20 cellular contexts compared by ENCODE assay signal in the genomic region with DNA sequence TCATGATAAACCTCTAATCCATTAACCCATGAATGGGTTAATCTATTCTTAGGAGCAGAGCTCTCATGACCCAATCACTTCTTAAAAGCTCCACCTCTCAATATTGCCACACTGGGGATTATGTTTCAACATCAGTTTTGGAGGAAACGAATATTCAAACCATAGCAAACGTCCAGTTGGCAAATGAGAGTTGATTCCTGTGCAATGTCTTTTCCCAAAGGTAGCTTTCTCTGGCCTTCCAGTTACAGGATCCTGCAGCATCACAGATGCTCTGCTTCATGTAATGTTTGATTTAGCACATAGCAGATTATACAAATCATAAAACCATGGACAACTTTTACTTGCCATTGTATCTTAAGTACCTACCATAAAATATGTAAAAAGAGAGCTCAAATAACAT.
DNase-seq lines count a peak whose midpoint lies in the region; ATAC-seq and TF ChIP-seq lines count a peak whose summit lies in the region.
"Had no signal": no experiment of that assay in that cellular context is flagged by ENCODE, and none has a peak within 500 bp of the region (broad histone marks: within the 10 kb centered on the region; RNA-seq: fewer than 3 reads in every experiment).

No MANE protein-coding gene starts in this region.

- DNase-seq in NCI-H69 (lab: John Stamatoyannopoulos, UW) (peak; percentile 8), fibroblast of gingiva (ENCODE audit: low read depth) (peak; percentile 65), sciatic nerve (ENCODE audit: low spot score) (no peak), DMS53 (lab: John Stamatoyannopoulos, UW) (no peak)
- no peak for DNase-seq in natural killer cell treated with Interleukin-12 subunit alpha and Interleukin-12 subunit beta and Interleukin-15 and Interleukin-18, amount 100 ng/mL, for 72 hours (ENCODE audit: low spot score)
- DNase-seq: activated CD4-positive, CD25-positive, alpha-beta regulatory T cell treated with anti-CD3 and anti-CD28 coated beads, Interleukin-2, amount 50 U/mL, for 72 hours; CD8-positive, alpha-beta memory T cell; colonic mucosa; DMS79 treated with DMSO at 0.1 percent for 48 hours; MG63; NCI-H187 treated with DMSO at 0.1 percent for 48 hours; PC-3; stimulated activated CD4-positive, alpha-beta T cell treated with anti-CD3 and anti-CD28 coated beads, Interleukin-15, amount 100 ng/mL, for 24 hours; T-helper 9 cell had no signal

- TF ChIP-seq RAD21 in Ishikawa (IDR thresholded peaks at IDR 0.05; ENCODE audit: low read depth), result no peak

- H3K4me3 Mint-ChIP-seq in natural killer cell treated with Interleukin-12 subunit alpha and Interleukin-12 subunit beta and Interleukin-15 and Interleukin-18, amount 100 ng/mL, for 72 hours, result no peak overlapping the region
- H3K4me3 Mint-ChIP-seq: activated T-helper 1 cell treated with anti-CD3 and anti-CD28 coated beads, Interleukin-12 subunit alpha, Interleukin-12 subunit beta, Interleukin-2, Interleukin-4 antibody, amounts not matched to agents 30 ng/mL and 10 ng/mL and 1 ng/mL, durations not matched to agents 14 hours and 24 hours and 36 hours; brain; CD8-positive, alpha-beta memory T cell; neural progenitor cell had no signal

- peaks cover 0 to 17% of the 10 kb centered on the region in 2 donors for H3K27me3 Mint-ChIP-seq in natural killer cell treated with Interleukin-12 subunit alpha and Interleukin-12 subunit beta and Interleukin-15 and Interleukin-18, amount 100 ng/mL, for 72 hours
- H3K27me3 Mint-ChIP-seq: CD8-positive, alpha-beta memory T cell had no signal

- no peak for TF ChIP-seq EP300 in Ishikawa (IDR thresholded peaks at IDR 0.05; ENCODE audit: borderline replicate concordance)

- no peak overlapping the region for H3K27ac Mint-ChIP-seq in natural killer cell treated with Interleukin-12 subunit alpha and Interleukin-12 subunit beta and Interleukin-15 and Interleukin-18, amount 100 ng/mL, for 72 hours
- H3K27ac Mint-ChIP-seq: activated naive CD4-positive, alpha-beta T cell treated with anti-CD3 and anti-CD28 coated beads, Interleukin-2, amount 50 U/mL, for 72 hours; activated T-helper 1 cell treated with anti-CD3 and anti-CD28 coated beads, Interleukin-12 subunit alpha, Interleukin-12 subunit beta, Interleukin-2, Interleukin-4 antibody, amounts not matched to agents 30 ng/mL and 10 ng/mL and 1 ng/mL, durations not matched to agents 14 hours and 24 hours and 36 hours; brain; neural progenitor cell had no signal

- H3K4me1 Mint-ChIP-seq in natural killer cell treated with Interleukin-12 subunit alpha and Interleukin-12 subunit beta and Interleukin-15 and Interleukin-18, amount 100 ng/mL, for 72 hours (ENCODE audit: low read depth in 2 of 2), result no peaks in the 10 kb centered on the region
- H3K4me1 Mint-ChIP-seq: CD8-positive, alpha-beta memory T cell; neural progenitor cell had no signal

- ATAC-seq in sciatic nerve (peak; percentile 83), HG02870 (IDR thresholded peaks at IDR 0.05; ENCODE audit: unreplicated experiment) (no peak)
- ATAC-seq in natural killer cell treated with Interleukin-12 subunit alpha and Interleukin-12 subunit beta and Interleukin-15 and Interleukin-18, amount 100 ng/mL, for 72 hours, result no peak
- ATAC-seq: activated naive CD4-positive, alpha-beta T cell treated with anti-CD3 and anti-CD28 coated beads, Interleukin-2, amount 50 U/mL, for 72 hours; PC-3 had no signal

- H3K9me3 Mint-ChIP-seq in natural killer cell treated with Interleukin-12 subunit alpha and Interleukin-12 subunit beta and Interleukin-15 and Interleukin-18, amount 100 ng/mL, for 72 hours, result no peaks in the 10 kb centered on the region
- H3K9me3 Mint-ChIP-seq: activated naive CD4-positive, alpha-beta T cell treated with anti-CD3 and anti-CD28 coated beads, Interleukin-2, amount 50 U/mL, for 72 hours; activated T-helper 1 cell treated with anti-CD3 and anti-CD28 coated beads, Interleukin-12 subunit alpha, Interleukin-12 subunit beta, Interleukin-2, Interleukin-4 antibody, amounts not matched to agents 30 ng/mL and 10 ng/mL and 1 ng/mL, durations not matched to agents 14 hours and 24 hours and 36 hours; brain; CD8-positive, alpha-beta memory T cell; neural progenitor cell had no signal

- intact Hi-C loops in sciatic nerve (cut with DNase I), result loop anchor here (10.0 kb wide), 1 partner anchor 193 kb away; no protein-coding TSS in a partner anchor

- no peaks in the 10 kb centered on the region for H3K36me3 Mint-ChIP-seq in natural killer cell treated with Interleukin-12 subunit alpha and Interleukin-12 subunit beta and Interleukin-15 and Interleukin-18, amount 100 ng/mL, for 72 hours
- H3K36me3 Mint-ChIP-seq: activated naive CD4-positive, alpha-beta T cell treated with anti-CD3 and anti-CD28 coated beads, Interleukin-2, amount 50 U/mL, for 72 hours; brain; CD8-positive, alpha-beta memory T cell; neural progenitor cell had no signal

TF ChIP-seq in Ishikawa, 13 proteins besides CTCF, POLR2A, EP300 and RAD21:
- TF ChIP-seq CEBPB (IDR thresholded peaks at IDR 0.05), result peak; percentile 17; the same call in 1 of the 2 replicates
- TF ChIP-seq, protein P1, sequence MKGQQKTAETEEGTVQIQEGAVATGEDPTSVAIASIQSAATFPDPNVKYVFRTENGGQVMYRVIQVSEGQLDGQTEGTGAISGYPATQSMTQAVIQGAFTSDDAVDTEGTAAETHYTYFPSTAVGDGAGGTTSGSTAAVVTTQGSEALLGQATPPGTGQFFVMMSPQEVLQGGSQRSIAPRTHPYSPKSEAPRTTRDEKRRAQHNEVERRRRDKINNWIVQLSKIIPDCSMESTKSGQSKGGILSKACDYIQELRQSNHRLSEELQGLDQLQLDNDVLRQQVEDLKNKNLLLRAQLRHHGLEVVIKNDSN (IDR thresholded peaks at IDR 0.05), result no peak

Comparison
In these comparisons a context has a peak if more than half of its experiments do, and no peak if none do; other contexts are left out.
1. DNase-seq: peak in NCI-H69 (single experiment) and fibroblast of gingiva (single experiment); none in sciatic nerve (single experiment), DMS53 (single experiment) and natural killer cell treated with Interleukin-12 subunit alpha and Interleukin-12 subunit beta and Interleukin-15 and Interleukin-18, amount 100 ng/mL, for 72 hours (single experiment).